In genomic region chr6:42224222-42225042, GRCh38 we compare ENCODE assay signal across 9 cellular contexts. TPM values are rescaled to one million over a fixed set of nuclear protein-coding genes. Genes with fewer than 3 reads are reported as not detected.
DNase-seq lines count a peak whose midpoint lies in the region; ATAC-seq and TF ChIP-seq lines count a peak whose summit lies in the region.
"Had no signal": no experiment of that assay in that cellular context is flagged by ENCODE, and none has a peak within 500 bp of the region (broad histone marks: within the 10 kb centered on the region; RNA-seq: fewer than 3 reads in every experiment).

No MANE protein-coding gene starts in this region.

- TF ChIP-seq CTCF in 22Rv1 (IDR thresholded peaks at IDR 0.05) (no peak), mucosa of descending colon (IDR thresholded peaks at IDR 0.05) (no peak)

- H3K27ac ChIP-seq in 22Rv1, result peak overlapping the region; percentile 12; the same call in 1 of the 2 replicates
- H3K27ac ChIP-seq: thoracic aorta had no signal

- no peaks in the 10 kb centered on the region for H3K9me3 ChIP-seq in mucosa of descending colon
- H3K9me3 ChIP-seq: thoracic aorta had no signal

- no peak overlapping the region for H3K4me3 ChIP-seq in mucosa of descending colon
- H3K4me3 ChIP-seq: thoracic aorta had no signal

- no peak for DNase-seq in mucosa of descending colon
- no peak for DNase-seq in superior temporal gyrus (ENCODE audit: extremely low spot score)
- DNase-seq in HuH-7.5 (ENCODE audit: low spot score), result no peak
- no peak for DNase-seq in AML-193 (lab: John Stamatoyannopoulos, UW)

- H3K36me3 ChIP-seq in mucosa of descending colon (ENCODE audit: low read depth), result no peaks in the 10 kb centered on the region

- intact Hi-C loops in mucosa of descending colon (cut with DNase I, micrococcal nuclease), result no loop called here

- peak; percentile 92 for ATAC-seq in GM18520 (IDR thresholded peaks at IDR 0.05; ENCODE audit: unreplicated experiment)
- ATAC-seq in HG02885 (IDR thresholded peaks at IDR 0.05; ENCODE audit: poor library complexity, unreplicated experiment), result peak; percentile 95
- ATAC-seq in SK-N-SH treated with all-trans-retinoic acid at 6 μM for 48 hours, result peak; percentile 26; the same call in 1 of the 3 replicates
- ATAC-seq in mucosa of descending colon, result peak; percentile 77

- H3K4me1 ChIP-seq in mucosa of descending colon (ENCODE audit: low read depth), result peaks cover 16% of the 10 kb centered on the region

TF ChIP-seq in SK-N-SH treated with all-trans-retinoic acid at 6 μM for 48 hours, 23 proteins besides CTCF, POLR2A, EP300 and RAD21:
- no peak for TF ChIP-seq OSR1 (CRISPR knock-in tag; IDR thresholded peaks at IDR 0.05)
- no peak for TF ChIP-seq ISL1 (CRISPR knock-in tag; IDR thresholded peaks at IDR 0.05)
- no peak for TF ChIP-seq TSHZ2 (CRISPR knock-in tag; IDR thresholded peaks at IDR 0.05)
- TF ChIP-seq ZNF70 (CRISPR knock-in tag; IDR thresholded peaks at IDR 0.05), result no peak
- TF ChIP-seq SNAI2 (CRISPR knock-in tag; IDR thresholded peaks at IDR 0.05), result no peak
- TF ChIP-seq ARNTL (CRISPR knock-in tag; IDR thresholded peaks at IDR 0.05; ENCODE audit: borderline replicate concordance, low read depth), result no peak
- TF ChIP-seq RARB (CRISPR knock-in tag; IDR thresholded peaks at IDR 0.05), result no peak
- TF ChIP-seq GLIS3 (CRISPR knock-in tag; IDR thresholded peaks at IDR 0.05), result no peak

RNA-seq across cellular contexts. Expression of gene MRPS10, which starts 6.8 kb away (rescaled TPM):
- 10 to 100 TPM; 22.2 to 31.7 (median 31.5) TPM for total RNA-seq in mucosa of descending colon

RNA-seq across cellular contexts. Expression of gene GUCA1B, which starts 29.7 kb away (rescaled TPM):
- total RNA-seq in mucosa of descending colon, result 1 to 10 TPM in 1 of 3 donors, under 1 TPM in 2; 0.81 to 3.1 (median 0.99) TPM

RNA-seq across cellular contexts. Expression of gene GUCA1A, which starts 51.3 kb away (rescaled TPM):
- total RNA-seq in mucosa of descending colon, result not detected
- total RNA-seq: thoracic aorta had no signal

Comparison
In these comparisons a context has a peak if more than half of its experiments do, and no peak if none do; other contexts are left out.
1. ATAC-seq: peak in every context shown above with its lines; median percentile 95 in HG02885; 92 in GM18520; 77 in mucosa of descending colon; 26 in SK-N-SH treated with all-trans-retinoic acid at 6 μM for 48 hours.